Comparison of ENCODE assay signal across 14 cellular contexts in genomic region chr2:14712091-14712490, GRCh38.
"Had no signal": no experiment of that assay in that cellular context is flagged by ENCODE, and none has a peak within 500 bp of the region (broad histone marks: within the 10 kb centered on the region; RNA-seq: fewer than 3 reads in every experiment).

No MANE protein-coding gene starts in this region.

- DNase-seq: activated CD4-positive, alpha-beta T cell treated with anti-CD3 and anti-CD28 coated beads, Interleukin-2, amount 50 U/mL, for 4 hours; activated CD4-positive, CD25-positive, alpha-beta regulatory T cell treated with anti-CD3 and anti-CD28 coated beads, Interleukin-2, amount 50 U/mL, for 72 hours; activated effector memory CD4-positive, alpha-beta T cell treated with Interleukin-2 at 50 U/mL for 16 hours; activated T-cell treated with anti-CD3 and anti-CD28 coated beads, Interleukin-2, amount 50 U/mL, for 1 hour; brain microvascular endothelial cell; cerebellar nuclear complex; foreskin melanocyte; mesendoderm; nephron progenitor cell; retina had no signal

- H3K9me3 ChIP-seq: tibial nerve, vagina had no signal

- ATAC-seq: stimulated activated effector memory CD8-positive, alpha-beta T cell treated with anti-CD3 and anti-CD28 coated beads, Interleukin-12 subunit alpha, Interleukin-12 subunit beta, amount 100 ng/mL, for 72 hours had no signal

- H3K36me3 ChIP-seq: brain microvascular endothelial cell, tibial nerve, vagina had no signal

- H3K27me3 ChIP-seq: brain microvascular endothelial cell, tibial nerve, vagina had no signal

- H3K4me1 ChIP-seq: tibial nerve, vagina had no signal

- H3K27ac ChIP-seq: brain microvascular endothelial cell, tibial nerve, vagina had no signal

- H3K4me2 ChIP-seq: smooth muscle cell had no signal

- H3K4me3 ChIP-seq: smooth muscle cell, tibial nerve, vagina had no signal
